8 cellular contexts compared by ENCODE assay signal in genomic region chr9:41074356-41074942, GRCh38. TPM values are rescaled to one million over a fixed set of nuclear protein-coding genes. Genes with fewer than 3 reads are reported as not detected.
DNase-seq lines count a peak whose midpoint lies in the region; ATAC-seq and TF ChIP-seq lines count a peak whose summit lies in the region.
"Not testable (repeated sequence)": the region's sequence is repeated elsewhere in the genome, so short reads cannot be mapped to it uniquely, and the experiment has no call there.

No MANE protein-coding gene starts in this region.

- H3K27ac Mint-ChIP-seq in CD8-positive, alpha-beta memory T cell; stimulated activated naive CD8-positive, alpha-beta T cell treated with anti-CD3 and anti-CD28 coated beads, Interleukin-15, Interleukin-2, amounts not matched to agents 100 ng/mL and 50 ng/mL, for 24 hours: not testable (repeated sequence)

- not testable (repeated sequence) for H3K27me3 ChIP-seq in CD8-positive, alpha-beta memory T cell (ENCODE audit: insufficient read depth, low read length, poor library complexity, severe bottlenecking); SK-N-SH (ENCODE audit: insufficient read depth)
- peaks cover 17% of the 10 kb centered on the region for H3K27me3 ChIP-seq in mucosa of stomach (ENCODE audit: control insufficient read depth, insufficient read depth, low read length)

- intact Hi-C loops in head of caudate nucleus (cut with DNase I), result not testable (repeated sequence)

- H4K20me1 ChIP-seq in SK-N-SH (ENCODE audit: insufficient read depth), result not testable (repeated sequence)

- TF ChIP-seq RAD21 in SK-N-SH (IDR thresholded peaks at IDR 0.05; ENCODE audit: low read length), result not testable (repeated sequence)

- not testable (repeated sequence) for H3K4me3 ChIP-seq in CD8-positive, alpha-beta memory T cell (ENCODE audit: low read length); mucosa of stomach (ENCODE audit: low read length)
- H3K4me3 ChIP-seq in SK-N-SH (ENCODE audit: low read depth in 2 of 2, low read length in 1 of 2), result peak overlapping the region; percentile 42 to 74

- WGBS in SK-N-SH (ENCODE audit: low lambda C conversion rate), result 3% methylated on average over 59 of the region's 63 CpGs

- H3K36me3 ChIP-seq in CD8-positive, alpha-beta memory T cell (ENCODE audit: insufficient read depth, low read length); SK-N-SH (replicated peaks in 1 of 2; ENCODE audit: control insufficient read depth in 1 of 2, insufficient read depth in 2 of 2, low read length in 1 of 2); mucosa of stomach (ENCODE audit: control insufficient read depth, insufficient read depth, low read length): not testable (repeated sequence)

- not testable (repeated sequence) for H3K4me1 ChIP-seq in CD8-positive, alpha-beta memory T cell (ENCODE audit: insufficient read depth, low read length); SK-N-SH (ENCODE audit: control insufficient read depth in 1 of 2, insufficient read depth in 2 of 2, low read depth in 1 of 2, low read length in 1 of 2); mucosa of stomach (ENCODE audit: control insufficient read depth, insufficient read depth, low read length)

- H3K79me2 ChIP-seq in SK-N-SH (ENCODE audit: insufficient read depth), result peaks cover 30% of the 10 kb centered on the region

- peak in 1 of 5 donors; percentile 16 for DNase-seq in CD8-positive, alpha-beta memory T cell
- DNase-seq in SK-N-SH (peak; percentile 20), astrocyte of the hippocampus (ENCODE audit: low read depth, low spot score) (peak; percentile 37), head of caudate nucleus (peak in 36 of 42 donors; percentile 11 to 68 (median 33))

- CTCF ChIA-PET in CD8-positive, alpha-beta memory T cell (lab: Charles Lee); SK-N-SH (lab: Yijun Ruan, JAX): not testable (repeated sequence)

- peak overlapping the region; percentile 74; the same call in 1 of the 2 replicates for H2AFZ ChIP-seq in SK-N-SH (ENCODE audit: low read depth)

- not testable (repeated sequence) for H3K9me3 ChIP-seq in CD8-positive, alpha-beta memory T cell (ENCODE audit: low read length); SK-N-SH; mucosa of stomach (ENCODE audit: control insufficient read depth, low read length)

- H3K27ac ChIP-seq in CD8-positive, alpha-beta memory T cell (ENCODE audit: low read depth, low read length), result not testable (repeated sequence)
- H3K27ac ChIP-seq in SK-N-SH (ENCODE audit: low read depth in 2 of 2, low read length in 1 of 2), result peak overlapping the region in 1 of 2 experiments; percentile 73; a peak in 2 of 4 replicates

- not testable (repeated sequence) for TF ChIP-seq CTCF in SK-N-SH (IDR thresholded peaks at IDR 0.05)

- peak overlapping the region; percentile 86 for H3K4me2 ChIP-seq in SK-N-SH

- not testable (repeated sequence) for H3K9me2 ChIP-seq in SK-N-SH

- H3F3A ChIP-seq in SK-N-SH (replicated peaks; ENCODE audit: insufficient read depth), result not testable (repeated sequence)

- H3K9ac ChIP-seq in SK-N-SH (peak overlapping the region; percentile 95), mucosa of stomach (ENCODE audit: low read length) (peak overlapping the region; percentile 28)

- peaks cover 23 to 38% of the 10 kb centered on the region in 2 donors for H3K27me3 Mint-ChIP-seq in CD8-positive, alpha-beta memory T cell
- peaks cover 38% of the 10 kb centered on the region for H3K27me3 Mint-ChIP-seq in stimulated activated naive CD8-positive, alpha-beta T cell treated with anti-CD3 and anti-CD28 coated beads, Interleukin-15, Interleukin-2, amounts not matched to agents 100 ng/mL and 50 ng/mL, for 24 hours

- TF ChIP-seq EP300 in SK-N-SH (IDR thresholded peaks at IDR 0.05; ENCODE audit: borderline replicate concordance in 1 of 2, low read depth in 1 of 2, low read length in 1 of 2), result not testable (repeated sequence)

- ATAC-seq in GM19467 (IDR thresholded peaks at IDR 0.05; ENCODE audit: unreplicated experiment) (peak; percentile 49), HG03108 (IDR thresholded peaks at IDR 0.05; ENCODE audit: unreplicated experiment) (peak; percentile 53)

- H3K36me3 Mint-ChIP-seq in CD8-positive, alpha-beta memory T cell; stimulated activated naive CD8-positive, alpha-beta T cell treated with anti-CD3 and anti-CD28 coated beads, Interleukin-15, Interleukin-2, amounts not matched to agents 100 ng/mL and 50 ng/mL, for 24 hours (ENCODE audit: low read depth): not testable (repeated sequence)

- peak overlapping the region; percentile 65 to 88 (median 75) for H3K4me3 Mint-ChIP-seq in CD8-positive, alpha-beta memory T cell
- peak overlapping the region; percentile 76 for H3K4me3 Mint-ChIP-seq in stimulated activated naive CD8-positive, alpha-beta T cell treated with anti-CD3 and anti-CD28 coated beads, Interleukin-15, Interleukin-2, amounts not matched to agents 100 ng/mL and 50 ng/mL, for 24 hours

- POLR2A ChIA-PET in CD8-positive, alpha-beta memory T cell (lab: Charles Lee); SK-N-SH (lab: Yijun Ruan, JAX): not testable (repeated sequence)

- peaks cover 10 to 16% (median 15%) of the 10 kb centered on the region in 3 donors for H3K4me1 Mint-ChIP-seq in CD8-positive, alpha-beta memory T cell
- H3K4me1 Mint-ChIP-seq in stimulated activated naive CD8-positive, alpha-beta T cell treated with anti-CD3 and anti-CD28 coated beads, Interleukin-15, Interleukin-2, amounts not matched to agents 100 ng/mL and 50 ng/mL, for 24 hours (ENCODE audit: low read depth), result peaks cover 13% of the 10 kb centered on the region

- not testable (repeated sequence) for H3K9me3 Mint-ChIP-seq in CD8-positive, alpha-beta memory T cell; stimulated activated naive CD8-positive, alpha-beta T cell treated with anti-CD3 and anti-CD28 coated beads, Interleukin-15, Interleukin-2, amounts not matched to agents 100 ng/mL and 50 ng/mL, for 24 hours

RNA-seq across cellular contexts. Expression of gene FOXD4L6, which starts 54.0 kb away (rescaled TPM):
- total RNA-seq in CD8-positive, alpha-beta memory T cell, result not detected
- not detected for polyA plus RNA-seq in CD8-positive, alpha-beta memory T cell
- 0.05 TPM in 1 of 2 replicates, not detected in the other for polyA plus RNA-seq in SK-N-SH (2012; rRNA removed)
- polyA plus RNA-seq in SK-N-SH (2012; cell fraction: cytosol; rRNA removed), result 0.03 TPM in 1 of 2 replicates, not detected in the other
- polyA plus RNA-seq in SK-N-SH (2012; cell fraction: nucleus; rRNA removed), result 0.07 and 0.10 TPM in 2 replicates
